8 cellular contexts compared by ENCODE assay signal in the genomic region with DNA sequence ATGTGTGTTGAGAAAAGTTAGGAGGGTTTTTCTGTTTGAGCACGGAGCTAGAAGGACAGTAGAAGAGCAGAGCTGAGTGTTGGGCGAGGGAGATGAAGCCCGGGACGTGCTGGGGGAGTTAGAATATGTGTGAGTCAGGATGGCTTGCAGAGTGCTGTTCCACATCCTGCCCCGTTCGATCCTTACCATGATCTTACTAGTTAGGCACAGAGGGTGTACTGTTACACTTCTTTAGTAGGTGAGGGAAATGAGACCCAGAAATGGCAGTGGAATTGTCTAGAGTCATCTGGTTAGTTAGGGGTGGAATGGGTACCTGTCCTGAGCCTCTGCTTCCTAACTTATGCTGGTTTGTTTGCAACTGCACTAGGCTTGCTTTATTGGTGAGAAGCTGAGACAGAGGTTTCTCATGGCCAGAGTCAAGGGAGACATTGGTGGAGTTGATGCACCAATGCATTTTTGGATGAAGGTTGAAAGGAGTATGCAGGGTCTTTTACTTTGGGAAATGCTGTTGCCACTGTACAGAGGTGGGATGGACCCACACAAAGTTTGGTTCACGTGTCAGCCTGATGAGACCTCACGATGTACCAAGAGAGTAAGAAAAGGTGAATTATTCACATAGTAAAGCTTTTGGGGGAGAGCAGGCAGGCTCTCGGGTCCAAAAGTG. TPM values are rescaled to one million over a fixed set of nuclear protein-coding genes. Genes with fewer than 3 reads are reported as not detected.
DNase-seq lines count a peak whose midpoint lies in the region; ATAC-seq and TF ChIP-seq lines count a peak whose summit lies in the region.

No MANE protein-coding gene starts in this region.

- H3K27me3 Mint-ChIP-seq in activated naive CD8-positive, alpha-beta T cell treated with anti-CD3 and anti-CD28 coated beads, Interleukin-2, amount 10 ng/mL, durations not matched to agents 7 days and 5 days = no peaks in the 10 kb centered on the region
- no peaks in the 10 kb centered on the region for H3K27me3 Mint-ChIP-seq in neural progenitor cell (ENCODE audit: insufficient read depth, low read depth)

- no peak overlapping the region for H3K9ac ChIP-seq in neural progenitor cell

- H3F3A ChIP-seq in neural progenitor cell (ENCODE audit: low read depth) = no peaks in the 10 kb centered on the region

- no peak overlapping the region for H3K4me3 ChIP-seq in neural progenitor cell

- no peaks in the 10 kb centered on the region for H3K9me3 Mint-ChIP-seq in activated naive CD8-positive, alpha-beta T cell treated with anti-CD3 and anti-CD28 coated beads, Interleukin-2, amount 10 ng/mL, durations not matched to agents 7 days and 5 days
- peaks cover 11% of the 10 kb centered on the region for H3K9me3 Mint-ChIP-seq in neural progenitor cell

- peaks cover 6% of the 10 kb centered on the region for H3K36me3 Mint-ChIP-seq in activated naive CD8-positive, alpha-beta T cell treated with anti-CD3 and anti-CD28 coated beads, Interleukin-2, amount 10 ng/mL, durations not matched to agents 7 days and 5 days
- H3K36me3 Mint-ChIP-seq in neural progenitor cell = peaks cover 11% of the 10 kb centered on the region

- no peaks in the 10 kb centered on the region for H3K9me3 ChIP-seq in neural progenitor cell (ENCODE audit: low read depth)

- peaks cover 41% of the 10 kb centered on the region for H3K4me1 Mint-ChIP-seq in activated naive CD8-positive, alpha-beta T cell treated with anti-CD3 and anti-CD28 coated beads, Interleukin-2, amount 10 ng/mL, durations not matched to agents 7 days and 5 days
- H3K4me1 Mint-ChIP-seq in neural progenitor cell = peaks cover 24% of the 10 kb centered on the region

- peaks cover 100% of the 10 kb centered on the region for H3K79me2 ChIP-seq in neural progenitor cell (ENCODE audit: low read depth)

- POLR2A ChIA-PET in activated naive CD8-positive, alpha-beta T cell treated with anti-CD3 and anti-CD28 coated beads, Interleukin-2, amount 10 ng/mL, durations not matched to agents 7 days and 5 days (lab: Charles Lee) = interaction anchor here (1.5 kb wide), 1 partner anchor 37 kb away, joined by 4 read pairs; no protein-coding TSS in a partner anchor

- no peak overlapping the region for H2AFZ ChIP-seq in neural progenitor cell (replicated peaks)

- H3K27ac Mint-ChIP-seq in activated naive CD8-positive, alpha-beta T cell treated with anti-CD3 and anti-CD28 coated beads, Interleukin-2, amount 10 ng/mL, durations not matched to agents 7 days and 5 days = peak overlapping the region; percentile 77
- peak overlapping the region; percentile 12 for H3K27ac Mint-ChIP-seq in neural progenitor cell

- no peaks in the 10 kb centered on the region for H3K27me3 ChIP-seq in neural progenitor cell

- no peaks in the 10 kb centered on the region for H3K36me3 ChIP-seq in neural progenitor cell

- H3K4me2 ChIP-seq in neural progenitor cell = peak overlapping the region; percentile 12

- peak; percentile 32 for ATAC-seq in GM18868 (IDR thresholded peaks at IDR 0.05; ENCODE audit: unreplicated experiment)
- peak; percentile 10 for ATAC-seq in HG02840 (IDR thresholded peaks at IDR 0.05; ENCODE audit: low FRiP score, unreplicated experiment)
- peak; percentile 87 for ATAC-seq in activated naive CD8-positive, alpha-beta T cell treated with anti-CD3 and anti-CD28 coated beads, Interleukin-2, amount 10 ng/mL, durations not matched to agents 7 days and 5 days (ENCODE audit: low read depth)
- no peak for ATAC-seq in HG02870 (IDR thresholded peaks at IDR 0.05; ENCODE audit: unreplicated experiment)
- no peak for ATAC-seq in HG03520 (IDR thresholded peaks at IDR 0.05; ENCODE audit: unreplicated experiment)

- peaks cover 46% of the 10 kb centered on the region for H4K20me1 ChIP-seq in neural progenitor cell (ENCODE audit: low read depth)

- H3K4me3 Mint-ChIP-seq in activated naive CD8-positive, alpha-beta T cell treated with anti-CD3 and anti-CD28 coated beads, Interleukin-2, amount 10 ng/mL, durations not matched to agents 7 days and 5 days = peak overlapping the region; percentile 64
- H3K4me3 Mint-ChIP-seq in neural progenitor cell = no peak overlapping the region

- H3K4me1 ChIP-seq in neural progenitor cell = peaks cover 34% of the 10 kb centered on the region

- no peak for TF ChIP-seq CTCF in neural progenitor cell (IDR thresholded peaks at IDR 0.05)
- no peak for TF ChIP-seq CTCF in GM20000 (IDR thresholded peaks at IDR 0.05; ENCODE audit: extremely low read depth, missing control alignments)

- no peak for DNase-seq in activated naive CD8-positive, alpha-beta T cell treated with anti-CD3 and anti-CD28 coated beads, Interleukin-2, amount 10 ng/mL, durations not matched to agents 7 days and 5 days
- no peak for DNase-seq in neural progenitor cell (ENCODE audit: low spot score)
- DNase-seq in GM20000 (ENCODE audit: low spot score) = no peak
- no peak for DNase-seq in NCI-H2029 treated with DMSO at 0.1 percent for 48 hours (lab: John Stamatoyannopoulos, UW)

- no peak overlapping the region for H3K27ac ChIP-seq in neural progenitor cell

RNA-seq across cellular contexts. Expression of gene CCNY, which starts 42.4 kb away (rescaled TPM):
- total RNA-seq in activated naive CD8-positive, alpha-beta T cell treated with anti-CD3 and anti-CD28 coated beads, Interleukin-2, amount 10 ng/mL, durations not matched to agents 7 days and 5 days = 10 to 100 TPM; 66.6 to 72.2 TPM
- 43.0 and 46.7 TPM in 2 replicates for total RNA-seq in neural progenitor cell (ENCODE audit: low replicate concordance)

Comparison
In these comparisons a context has a peak if more than half of its experiments do, and no peak if none do; other contexts are left out.
1. ATAC-seq: peak in GM18868 (single experiment), HG02840 (single experiment) and activated naive CD8-positive, alpha-beta T cell treated with anti-CD3 and anti-CD28 coated beads, Interleukin-2, amount 10 ng/mL, durations not matched to agents 7 days and 5 days (single experiment); none in HG02870 (single experiment) and HG03520 (single experiment).